31 cellular contexts compared by ENCODE assay signal in genomic region chr13:105497597-105497996, GRCh38. TPM values are rescaled to one million over a fixed set of nuclear protein-coding genes. Genes with fewer than 3 reads are reported as not detected.
DNase-seq lines count a peak whose midpoint lies in the region; ATAC-seq, FAIRE-seq and TF ChIP-seq lines count a peak whose summit lies in the region.
"Had no signal": no experiment of that assay in that cellular context is flagged by ENCODE, and none has a peak within 500 bp of the region (broad histone marks: within the 10 kb centered on the region; RNA-seq: fewer than 3 reads in every experiment).

No MANE protein-coding gene starts in this region.

- peaks cover 28% of the 10 kb centered on the region for H3K4me1 Mint-ChIP-seq in WTC11
- H3K4me1 Mint-ChIP-seq: T-cell had no signal

- no peaks in the 10 kb centered on the region for H3K4me1 ChIP-seq in mammary epithelial cell (ENCODE audit: insufficient read depth, low read length)

- no peaks in the 10 kb centered on the region for H3K27me3 ChIP-seq in mammary epithelial cell (ENCODE audit: insufficient read depth, low read length)
- H3K27me3 ChIP-seq: MG63 had no signal

- no peak overlapping the region for H2AFZ ChIP-seq in mammary epithelial cell (ENCODE audit: low read depth, low read length)

- DNase-seq in T47D (ENCODE audit: low read depth in 1 of 2, low spot score in 1 of 2) = peak; percentile 4 to 61
- DNase-seq in mammary epithelial cell = no peak
- no peak for DNase-seq in WTC11 (ENCODE audit: low spot score)
- DNase-seq in left kidney (ENCODE audit: low read depth, low spot score) = peak; percentile 41
- DNase-seq in frontal cortex (ENCODE audit: low spot score in 2 of 2) = no peak
- DNase-seq: 8988T; AML-193; C1 segment of cervical spinal cord; Calu3; CD8-positive, alpha-beta T cell; DMS153; GOT3; MG63; NCI-H1694 treated with DMSO at 0.1 percent for 48 hours; NCI-H2107; NCI-H2227 treated with DMSO at 0.1 percent for 48 hours; NCI-H510A treated with DMSO at 0.1 percent for 48 hours; NCI-H82; RPMI8226; T-cell had no signal

- no peak overlapping the region for H3K4me3 Mint-ChIP-seq in WTC11
- H3K4me3 Mint-ChIP-seq: CD8-positive, alpha-beta T cell; T-cell had no signal

- H3K27ac ChIP-seq in mammary epithelial cell (ENCODE audit: insufficient read depth, low read depth, low read length) = no peak overlapping the region

- CTCF ChIA-PET in mammary epithelial cell (lab: Charles Lee; ENCODE audit: low non-redundant PET) = no interaction called here
- CTCF ChIA-PET in WTC11 (lab: Charles Lee) = interaction anchor here (1.0 kb wide), 1 partner anchor 87 kb away, joined by 3 read pairs; no protein-coding TSS in a partner anchor

- WGBS in mammary epithelial cell (ENCODE audit: low coverage, missing lambda C conversion rate) = 14% methylated on average over 3 of the region's 3 CpGs

- H4K20me1 ChIP-seq in mammary epithelial cell (ENCODE audit: insufficient read depth, low read length) = no peaks in the 10 kb centered on the region

- intact Hi-C loops in mammary epithelial cell (cut with micrococcal nuclease) = loop anchor here (10.0 kb wide), 1 partner anchor 83 kb away; no protein-coding TSS in a partner anchor

- BruUV-seq in mammary epithelial cell (replicated peaks; lab: Mats Ljungman, UMichigan) = no TSS peak

- POLR2A ChIA-PET in WTC11 (lab: Charles Lee) = no interaction called here

- H3K4me3 ChIP-seq in mammary epithelial cell (replicated peaks in 1 of 3; ENCODE audit: insufficient read depth in 1 of 3, low read depth in 2 of 3, low read length in 3 of 3) = no peak overlapping the region
- H3K4me3 ChIP-seq: K562, MG63 had no signal

- ATAC-seq in WTC11 (peak; percentile 34; the same call in 1 of the 2 replicates), HG03439 (IDR thresholded peaks at IDR 0.05; ENCODE audit: unreplicated experiment) (no peak), HG03108 (IDR thresholded peaks at IDR 0.05; ENCODE audit: unreplicated experiment) (no peak), HG02884 (IDR thresholded peaks at IDR 0.05; ENCODE audit: unreplicated experiment) (no peak)
- ATAC-seq: CD8-positive, alpha-beta T cell; HCT116; K562; SK-N-SH treated with all-trans-retinoic acid at 6 μM for 48 hours; T-cell had no signal

- no peak overlapping the region for H3K9ac ChIP-seq in mammary epithelial cell (ENCODE audit: insufficient read depth, low read length)

- H3K4me2 ChIP-seq in mammary epithelial cell (ENCODE audit: insufficient read depth, low read depth, low read length) = no peak overlapping the region

- no peaks in the 10 kb centered on the region for H3K79me2 ChIP-seq in mammary epithelial cell (ENCODE audit: insufficient read depth, low read length)

- in situ Hi-C loops in T47D (cut with HindIII; ENCODE audit: low pct_unique_long_range_greater_than_20kb, low sequenced_read_pairs) = no loop called here
- in situ Hi-C loops in mammary epithelial cell (cut with MboI; ENCODE audit: low sequenced_read_pairs in 2 of 2) = no loop called here

- no peaks in the 10 kb centered on the region for H3K9me3 ChIP-seq in mammary epithelial cell (replicated peaks; ENCODE audit: insufficient read depth, low read length)
- H3K9me3 ChIP-seq: MG63 had no signal

- no peak overlapping the region for H3K27ac Mint-ChIP-seq in WTC11
- H3K27ac Mint-ChIP-seq: CD8-positive, alpha-beta T cell; T-cell had no signal

- TF ChIP-seq CTCF in mammary epithelial cell (conservative IDR thresholded peaks at IDR 0.05 in 1 of 2, IDR thresholded peaks at IDR 0.05 in 1 of 2; ENCODE audit: extremely low read depth in 1 of 2, insufficient read depth in 1 of 2, low read depth in 1 of 2, low read length in 2 of 2) (no peak), WTC11 (IDR thresholded peaks at IDR 0.05) (no peak)

- dilution Hi-C loops in mammary epithelial cell (cut with HindIII; ENCODE audit: low sequenced_read_pairs) = no loop called here

- no peak for FAIRE-seq in frontal cortex (lab: Jason Lieb, UNC)
- FAIRE-seq: GM12891, K562 had no signal

- H3K27me3 Mint-ChIP-seq in WTC11 (ENCODE audit: low read depth) = no peaks in the 10 kb centered on the region
- H3K27me3 Mint-ChIP-seq: T-cell had no signal

- no peaks in the 10 kb centered on the region for H3K36me3 ChIP-seq in mammary epithelial cell (ENCODE audit: insufficient read depth, low read length)
- H3K36me3 ChIP-seq: MG63 had no signal

- no peaks in the 10 kb centered on the region for H3K9me3 Mint-ChIP-seq in WTC11
- H3K9me3 Mint-ChIP-seq: CD8-positive, alpha-beta T cell; T-cell had no signal

- H3K36me3 Mint-ChIP-seq in WTC11 = no peaks in the 10 kb centered on the region
- H3K36me3 Mint-ChIP-seq: CD8-positive, alpha-beta T cell; T-cell had no signal

TF ChIP-seq in WTC11, 78 proteins besides CTCF, POLR2A, EP300 and RAD21:
- no peak for TF ChIP-seq PRDM15 (CRISPR knock-in tag; IDR thresholded peaks at IDR 0.05)
- no peak for TF ChIP-seq ZNF317 (CRISPR knock-in tag; IDR thresholded peaks at IDR 0.05; ENCODE audit: borderline replicate concordance, low read depth)
- TF ChIP-seq SP1 (CRISPR knock-in tag; conservative IDR thresholded peaks at IDR 0.05) = no peak
- TF ChIP-seq FOXJ3 (CRISPR knock-in tag; IDR thresholded peaks at IDR 0.05; ENCODE audit: borderline replicate concordance) = no peak
- no peak for TF ChIP-seq ESRRA (CRISPR knock-in tag; IDR thresholded peaks at IDR 0.05; ENCODE audit: borderline replicate concordance)
- no peak for TF ChIP-seq KAT7 (CRISPR knock-in tag; IDR thresholded peaks at IDR 0.05; ENCODE audit: borderline replicate concordance)
- TF ChIP-seq ZMAT4 (CRISPR knock-in tag; IDR thresholded peaks at IDR 0.05) = no peak
- no peak for TF ChIP-seq ZBTB43 (CRISPR knock-in tag; IDR thresholded peaks at IDR 0.05)
- TF ChIP-seq OVOL2 (CRISPR knock-in tag; IDR thresholded peaks at IDR 0.05; ENCODE audit: borderline replicate concordance) = no peak
- TF ChIP-seq GTF2I (CRISPR knock-in tag; conservative IDR thresholded peaks at IDR 0.05) = no peak
- TF ChIP-seq MAX (CRISPR knock-in tag; IDR thresholded peaks at IDR 0.05) = no peak
- TF ChIP-seq ZBTB21 (CRISPR knock-in tag; IDR thresholded peaks at IDR 0.05; ENCODE audit: borderline replicate concordance) = no peak
- TF ChIP-seq MLX (CRISPR knock-in tag; IDR thresholded peaks at IDR 0.05) = no peak

RNA-seq across cellular contexts. Expression of gene DAOA, which starts 31.8 kb away (rescaled TPM):
- not detected for total RNA-seq in mammary epithelial cell
- polyA plus RNA-seq in mammary epithelial cell = not detected
- not detected for polyA minus RNA-seq in mammary epithelial cell
- not detected in 3 replicates for total RNA-seq in WTC11 (2021)
- total RNA-seq in frontal cortex = not detected
- total RNA-seq: Calu3; CD8-positive, alpha-beta T cell; G401; K562; LHCN-M2; OCI-LY7; T-cell had no signal
- polyA plus RNA-seq: AG04450, K562 had no signal

Comparison
In these comparisons a context has a peak if more than half of its experiments do, and no peak if none do; other contexts are left out.
1. DNase-seq: peak in T47D (2 of 2) and left kidney (single experiment); none in mammary epithelial cell (single experiment), WTC11 (single experiment) and frontal cortex (0 of 2).